Comparison of ENCODE assay signal across 8 cellular contexts in genomic region chr2:10120158-10120937, GRCh38. TPM values are rescaled to one million over a fixed set of nuclear protein-coding genes. Genes with fewer than 3 reads are reported as not detected.
DNase-seq lines count a peak whose midpoint lies in the region; ATAC-seq, FAIRE-seq and TF ChIP-seq lines count a peak whose summit lies in the region.

No MANE protein-coding gene starts in this region.

- peaks cover 39% of the 10 kb centered on the region for H3K79me2 ChIP-seq in neural progenitor cell (ENCODE audit: low read depth)

- no peaks in the 10 kb centered on the region for H3K9me3 Mint-ChIP-seq in activated T-helper 2 cell treated with anti-CD3 and anti-CD28 coated beads, Interferon-gamma antibody, Interleukin-2, Interleukin-4, amounts not matched to agents 10 μg/mL and 5 μg/mL and 100 μg/mL, durations not matched to agents 14 hours and 24 hours and 36 hours
- no peaks in the 10 kb centered on the region for H3K9me3 Mint-ChIP-seq in neural progenitor cell

- H3K27ac ChIP-seq in RWPE2 (ENCODE audit: poor library complexity, severe bottlenecking): peak overlapping the region; percentile 90
- H3K27ac ChIP-seq in neural progenitor cell: no peak overlapping the region
- H3K27ac ChIP-seq in stomach smooth muscle (ENCODE audit: low read length): no peak overlapping the region

- DNase-seq in HCEC 1CT (peak; percentile 91), MG63 (peak; percentile 98), RWPE2 (ENCODE audit: low spot score) (peak; percentile 97), foreskin fibroblast (peak; percentile 85 to 95), neural progenitor cell (ENCODE audit: low spot score) (peak; percentile 97)
- peak; percentile 93 for DNase-seq in activated T-helper 2 cell treated with anti-CD3 and anti-CD28 coated beads, Interferon-gamma antibody, Interleukin-2, Interleukin-4, amounts not matched to agents 10 μg/mL and 5 μg/mL and 100 μg/mL, durations not matched to agents 14 hours and 24 hours and 36 hours (ENCODE audit: low spot score)

- peak overlapping the region; percentile 99 for H3K4me3 Mint-ChIP-seq in activated T-helper 2 cell treated with anti-CD3 and anti-CD28 coated beads, Interferon-gamma antibody, Interleukin-2, Interleukin-4, amounts not matched to agents 10 μg/mL and 5 μg/mL and 100 μg/mL, durations not matched to agents 14 hours and 24 hours and 36 hours (ENCODE audit: low read depth)
- peak overlapping the region; percentile 97 for H3K4me3 Mint-ChIP-seq in neural progenitor cell

- TF ChIP-seq CTCF in RWPE2 (IDR thresholded peaks at IDR 0.05; ENCODE audit: poor library complexity, severe bottlenecking): no peak
- TF ChIP-seq CTCF in foreskin fibroblast (IDR thresholded peaks at IDR 0.05; ENCODE audit: low read depth, low read length): no peak
- TF ChIP-seq CTCF in neural progenitor cell (IDR thresholded peaks at IDR 0.05): no peak

- H3K9ac ChIP-seq in neural progenitor cell: no peak overlapping the region
- peak overlapping the region; percentile 62 for H3K9ac ChIP-seq in stomach smooth muscle (ENCODE audit: low read length in 2 of 2)

- peak overlapping the region; percentile 100 for H3K27ac Mint-ChIP-seq in activated T-helper 2 cell treated with anti-CD3 and anti-CD28 coated beads, Interferon-gamma antibody, Interleukin-2, Interleukin-4, amounts not matched to agents 10 μg/mL and 5 μg/mL and 100 μg/mL, durations not matched to agents 14 hours and 24 hours and 36 hours
- peak overlapping the region; percentile 69 for H3K27ac Mint-ChIP-seq in neural progenitor cell

- peaks cover 42% of the 10 kb centered on the region for H3K36me3 Mint-ChIP-seq in activated T-helper 2 cell treated with anti-CD3 and anti-CD28 coated beads, Interferon-gamma antibody, Interleukin-2, Interleukin-4, amounts not matched to agents 10 μg/mL and 5 μg/mL and 100 μg/mL, durations not matched to agents 14 hours and 24 hours and 36 hours (ENCODE audit: low read depth)
- peaks cover 9% of the 10 kb centered on the region for H3K36me3 Mint-ChIP-seq in neural progenitor cell

- ATAC-seq in RWPE2 (ENCODE audit: low read depth): peak; percentile 63

- H3K4me1 ChIP-seq in RWPE2 (ENCODE audit: insufficient read depth, poor library complexity, severe bottlenecking): peaks cover 29% of the 10 kb centered on the region
- peaks cover 14% of the 10 kb centered on the region for H3K4me1 ChIP-seq in neural progenitor cell
- peaks cover 20% of the 10 kb centered on the region for H3K4me1 ChIP-seq in stomach smooth muscle (ENCODE audit: control insufficient read depth, insufficient read depth, low read length)

- FAIRE-seq in G401.6 (lab: Jason Lieb, UNC): peak; percentile 82

- peak overlapping the region; percentile 95 for H3K4me2 ChIP-seq in neural progenitor cell

- H3F3A ChIP-seq in neural progenitor cell (ENCODE audit: low read depth): peaks cover 27% of the 10 kb centered on the region

- H3K4me3 ChIP-seq in MG63 (peak overlapping the region; percentile 65), RWPE2 (ENCODE audit: severe bottlenecking) (peak overlapping the region; percentile 55), foreskin fibroblast (ENCODE audit: low read depth in 1 of 2, low read length in 2 of 2) (peak overlapping the region; percentile 71 to 84), neural progenitor cell (peak overlapping the region; percentile 87), stomach smooth muscle (ENCODE audit: low read length in 2 of 2) (peak overlapping the region; percentile 59 to 85)

- H2AFZ ChIP-seq in neural progenitor cell (replicated peaks): peak overlapping the region; percentile 35

- H3K27me3 Mint-ChIP-seq in activated T-helper 2 cell treated with anti-CD3 and anti-CD28 coated beads, Interferon-gamma antibody, Interleukin-2, Interleukin-4, amounts not matched to agents 10 μg/mL and 5 μg/mL and 100 μg/mL, durations not matched to agents 14 hours and 24 hours and 36 hours (ENCODE audit: low read depth): no peaks in the 10 kb centered on the region
- H3K27me3 Mint-ChIP-seq in neural progenitor cell (ENCODE audit: insufficient read depth, low read depth): peaks cover 5% of the 10 kb centered on the region

- H3K27me3 ChIP-seq in MG63 (no peaks in the 10 kb centered on the region), RWPE2 (ENCODE audit: insufficient read depth, poor library complexity, severe bottlenecking) (no peaks in the 10 kb centered on the region), neural progenitor cell (peaks cover 8% of the 10 kb centered on the region), stomach smooth muscle (ENCODE audit: control insufficient read depth in 1 of 2, insufficient read depth in 2 of 2, low read length in 2 of 2) (peaks cover 11% of the 10 kb centered on the region in 2 donors)

- H3K4me1 Mint-ChIP-seq in activated T-helper 2 cell treated with anti-CD3 and anti-CD28 coated beads, Interferon-gamma antibody, Interleukin-2, Interleukin-4, amounts not matched to agents 10 μg/mL and 5 μg/mL and 100 μg/mL, durations not matched to agents 14 hours and 24 hours and 36 hours (ENCODE audit: low read depth): peaks cover 30% of the 10 kb centered on the region
- peaks cover 36% of the 10 kb centered on the region for H3K4me1 Mint-ChIP-seq in neural progenitor cell

- no peaks in the 10 kb centered on the region for H3K9me3 ChIP-seq in MG63
- H3K9me3 ChIP-seq in RWPE2 (ENCODE audit: severe bottlenecking): no peaks in the 10 kb centered on the region
- H3K9me3 ChIP-seq in neural progenitor cell (ENCODE audit: low read depth): no peaks in the 10 kb centered on the region
- no peaks in the 10 kb centered on the region for H3K9me3 ChIP-seq in stomach smooth muscle (ENCODE audit: control insufficient read depth in 2 of 2, low read length in 2 of 2)

- H3K36me3 ChIP-seq in MG63 (peaks cover 33% of the 10 kb centered on the region), RWPE2 (ENCODE audit: low read depth) (peaks cover 26% of the 10 kb centered on the region), neural progenitor cell (peaks cover 8% of the 10 kb centered on the region), stomach smooth muscle (ENCODE audit: control insufficient read depth in 2 of 2, insufficient read depth in 2 of 2, low read length in 2 of 2) (no peaks in the 10 kb centered on the region)

- intact Hi-C loops in activated T-helper 2 cell treated with anti-CD3 and anti-CD28 coated beads, Interferon-gamma antibody, Interleukin-2, Interleukin-4, amounts not matched to agents 10 μg/mL and 5 μg/mL and 100 μg/mL, durations not matched to agents 14 hours and 24 hours and 36 hours (cut with micrococcal nuclease): loop anchor here (1.0 to 5.0 kb wide), 7 partner anchors 77 to 698 kb away; partner anchors contain the start of genes CPSF3, IAH1, ITGB1BP1 and KLF11

- H4K20me1 ChIP-seq in neural progenitor cell (ENCODE audit: low read depth): peaks cover 21% of the 10 kb centered on the region

RNA-seq across cellular contexts. Expression of gene RRM2, which starts 2.2 kb away (rescaled TPM):
- total RNA-seq in MG63 (2014; rRNA removed; shearing (Covaris generic); ENCODE audit: low replicate concordance): 31.3 and 33.2 TPM in 2 replicates
- total RNA-seq in activated T-helper 2 cell treated with anti-CD3 and anti-CD28 coated beads, Interferon-gamma antibody, Interleukin-2, Interleukin-4, amounts not matched to agents 10 μg/mL and 5 μg/mL and 100 μg/mL, durations not matched to agents 14 hours and 24 hours and 36 hours: 374 TPM in 2 replicates
- 62.1 and 66.0 TPM in 2 replicates for total RNA-seq in neural progenitor cell (ENCODE audit: low replicate concordance)

RNA-seq across cellular contexts. Expression of gene CYS1, which starts 40.1 kb away (rescaled TPM):
- 1.0 and 2.0 TPM in 2 replicates for total RNA-seq in MG63 (2014; rRNA removed; shearing (Covaris generic); ENCODE audit: low replicate concordance)
- total RNA-seq in activated T-helper 2 cell treated with anti-CD3 and anti-CD28 coated beads, Interferon-gamma antibody, Interleukin-2, Interleukin-4, amounts not matched to agents 10 μg/mL and 5 μg/mL and 100 μg/mL, durations not matched to agents 14 hours and 24 hours and 36 hours: 0.78 and 0.89 TPM in 2 replicates
- total RNA-seq in neural progenitor cell (ENCODE audit: low replicate concordance): 0.56 TPM in 1 of 2 replicates, not detected in the other
